26 cellular contexts compared by ENCODE assay signal in genomic region chr5:102590467-102590866, GRCh38.
"Had no signal": no experiment of that assay in that cellular context is flagged by ENCODE, and none has a peak within 500 bp of the region (broad histone marks: within the 10 kb centered on the region; RNA-seq: fewer than 3 reads in every experiment).

No MANE protein-coding gene starts in this region.

- H3K4me3 Mint-ChIP-seq: memory B cell; naive thymus-derived CD4-positive, alpha-beta T cell had no signal

- H3K4me3 ChIP-seq: coronary artery, dorsolateral prefrontal cortex, esophagus muscularis mucosa, gastrocnemius medialis, heart right ventricle, left lung, lower lobe of right lung had no signal

- H3K4me1 ChIP-seq: esophagus muscularis mucosa, gastrocnemius medialis, heart right ventricle, left lung, lower lobe of right lung had no signal

- DNase-seq: dermis blood vessel endothelial cell; dorsolateral prefrontal cortex; effector CD4-positive, alpha-beta T cell; effector memory CD4-positive, alpha-beta T cell; erythroblast; foreskin melanocyte; gastrocnemius medialis; glutamatergic neuron; head of caudate nucleus; heart right ventricle; hippocampal formation; left cardiac atrium; left lung; left ventricle myocardium superior; lower lobe of right lung; mesendoderm; midbrain; naive thymus-derived CD4-positive, alpha-beta T cell had no signal

- ATAC-seq: gastrocnemius medialis; heart right ventricle; left cardiac atrium; left lung; left ventricle myocardium superior; lower lobe of right lung; naive thymus-derived CD4-positive, alpha-beta T cell had no signal

- H3K36me3 Mint-ChIP-seq: memory B cell had no signal

- H3K36me3 ChIP-seq: esophagus muscularis mucosa, gastrocnemius medialis, heart right ventricle, left lung, lower lobe of right lung had no signal

- H3K4me1 Mint-ChIP-seq: memory B cell had no signal

- H3K27ac ChIP-seq: coronary artery, dorsolateral prefrontal cortex, epithelial cell of prostate, esophagus muscularis mucosa, gastrocnemius medialis, heart right ventricle, left lung, lower lobe of right lung had no signal

- H3K27me3 ChIP-seq: dorsolateral prefrontal cortex, esophagus muscularis mucosa, gastrocnemius medialis, heart right ventricle, left lung had no signal

- H3K9me3 ChIP-seq: esophagus muscularis mucosa, gastrocnemius medialis, heart right ventricle, left lung, lower lobe of right lung had no signal

- FAIRE-seq: colon, endothelial cell of umbilical vein, islet of Langerhans, keratinocyte had no signal

- H3K27ac Mint-ChIP-seq: memory B cell; naive thymus-derived CD4-positive, alpha-beta T cell had no signal
